Comparison of ENCODE assay signal across 9 cellular contexts in the genomic region with DNA sequence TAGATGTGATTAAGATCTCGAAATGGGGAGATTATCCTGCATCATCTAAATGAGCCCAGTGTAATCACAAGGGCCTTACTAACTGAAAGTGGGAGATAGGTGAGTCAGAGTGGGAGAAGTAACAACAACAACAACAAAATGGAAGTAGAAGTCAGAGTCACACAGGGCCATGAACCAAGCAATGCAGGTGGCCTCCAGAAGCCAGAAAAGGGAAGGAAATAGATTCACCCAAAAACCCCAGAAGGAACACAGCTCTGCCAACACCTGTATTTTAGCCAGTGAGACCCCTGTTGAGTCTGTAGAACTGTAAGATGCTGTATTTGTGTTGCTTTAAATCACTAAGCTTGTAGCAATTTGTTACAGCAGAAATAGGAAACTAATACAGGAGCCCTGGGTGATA. TPM values are rescaled to one million over a fixed set of nuclear protein-coding genes. Genes with fewer than 3 reads are reported as not detected.
DNase-seq lines count a peak whose midpoint lies in the region; ATAC-seq and TF ChIP-seq lines count a peak whose summit lies in the region.
"Had no signal": no experiment of that assay in that cellular context is flagged by ENCODE, and none has a peak within 500 bp of the region (broad histone marks: within the 10 kb centered on the region; RNA-seq: fewer than 3 reads in every experiment).

No MANE protein-coding gene starts in this region.

- H3K9me3 Mint-ChIP-seq in activated B cell treated with CpG ODN at 0.5 μM for 24 hours = no peaks in the 10 kb centered on the region
- H3K9me3 Mint-ChIP-seq in naive thymus-derived CD8-positive, alpha-beta T cell = peaks cover 0 to 2% (median 0%) of the 10 kb centered on the region in 9 donors

- ATAC-seq in GM18508 (IDR thresholded peaks at IDR 0.05; ENCODE audit: insufficient read depth, unreplicated experiment) = peak; percentile 31
- ATAC-seq in HG02623 (IDR thresholded peaks at IDR 0.05; ENCODE audit: unreplicated experiment) = peak; percentile 30
- peak; percentile 12 for ATAC-seq in activated B cell treated with CpG ODN at 0.5 μM for 24 hours (ENCODE audit: low read depth)
- no peak for ATAC-seq in naive thymus-derived CD8-positive, alpha-beta T cell

- peaks cover 67% of the 10 kb centered on the region for H3K36me3 Mint-ChIP-seq in activated B cell treated with CpG ODN at 0.5 μM for 24 hours (ENCODE audit: low read depth)
- H3K36me3 Mint-ChIP-seq in naive thymus-derived CD8-positive, alpha-beta T cell = peaks cover 0 to 55% (median 17%) of the 10 kb centered on the region in 3 donors

- intact Hi-C loops in activated B cell treated with CpG ODN at 0.5 μM for 24 hours (cut with micrococcal nuclease) = loop anchor here (2.0 to 10.0 kb wide), 5 partner anchors 16 to 344 kb away; a partner anchor contains a TSS

- CTCF ChIA-PET in activated B cell treated with CpG ODN at 0.5 μM for 24 hours (lab: Charles Lee) = interaction anchor here (1.2 to 6.4 kb wide), 2 partner anchors 30 to 87 kb away, joined by 5 to 52 read pairs; no protein-coding TSS in a partner anchor

- H3K4me3 Mint-ChIP-seq in activated B cell treated with CpG ODN at 0.5 μM for 24 hours = peak overlapping the region; percentile 99
- peak overlapping the region; percentile 18 to 100 (median 92) for H3K4me3 Mint-ChIP-seq in naive thymus-derived CD8-positive, alpha-beta T cell

- peaks cover 80% of the 10 kb centered on the region for H3K4me1 Mint-ChIP-seq in activated B cell treated with CpG ODN at 0.5 μM for 24 hours
- peaks cover 54 to 81% (median 71%) of the 10 kb centered on the region in 4 donors for H3K4me1 Mint-ChIP-seq in naive thymus-derived CD8-positive, alpha-beta T cell

- no peak for TF ChIP-seq CTCF in activated B cell treated with CpG ODN at 0.5 μM for 24 hours (IDR thresholded peaks at IDR 0.05)

- DNase-seq in activated B cell treated with CpG ODN at 0.5 μM for 24 hours (no peak), retina (no peak), foreskin melanocyte (no peak), UCSD-AML1 (lab: John Stamatoyannopoulos, UW; ENCODE audit: unreplicated experiment) (no peak), NCI-H1436 (lab: John Stamatoyannopoulos, UW) (no peak)
- no peak for DNase-seq in naive thymus-derived CD8-positive, alpha-beta T cell

- H3K27me3 Mint-ChIP-seq in activated B cell treated with CpG ODN at 0.5 μM for 24 hours = no peaks in the 10 kb centered on the region
- peaks cover 0 to 5% (median 0%) of the 10 kb centered on the region in 5 donors for H3K27me3 Mint-ChIP-seq in naive thymus-derived CD8-positive, alpha-beta T cell

- POLR2A ChIA-PET in activated B cell treated with CpG ODN at 0.5 μM for 24 hours (lab: Charles Lee) = interaction anchor here (0.6 to 1.4 kb wide), 3 partner anchors 8 to 854 kb away, joined by 3 to 5 read pairs (median 3); no protein-coding TSS in a partner anchor
- POLR2A ChIA-PET in naive thymus-derived CD8-positive, alpha-beta T cell (lab: Charles Lee) = interaction anchor here (0.6 to 0.8 kb wide), 2 partner anchors 14 to 68 kb away, joined by 3 read pairs; no protein-coding TSS in a partner anchor

- peak overlapping the region; percentile 99 for H3K27ac Mint-ChIP-seq in activated B cell treated with CpG ODN at 0.5 μM for 24 hours
- peak overlapping the region; percentile 98 to 100 (median 100) for H3K27ac Mint-ChIP-seq in naive thymus-derived CD8-positive, alpha-beta T cell

RNA-seq across cellular contexts. Expression of a gene that starts 4.1 kb away (rescaled TPM):
- 327 and 364 TPM in 2 replicates for total RNA-seq in activated B cell treated with CpG ODN at 0.5 μM for 24 hours
- 100 to 1,000 TPM; 125 to 136 TPM for total RNA-seq in naive thymus-derived CD8-positive, alpha-beta T cell
- polyA plus RNA-seq in naive thymus-derived CD8-positive, alpha-beta T cell = 100 to 1,000 TPM; 477 to 825 (median 609) TPM

RNA-seq across cellular contexts. Expression of a gene that starts 21.3 kb away (rescaled TPM):
- total RNA-seq in activated B cell treated with CpG ODN at 0.5 μM for 24 hours = 1.2 and 1.8 TPM in 2 replicates
- total RNA-seq in naive thymus-derived CD8-positive, alpha-beta T cell = 1 to 10 TPM; 1.3 to 1.5 TPM
- polyA plus RNA-seq in naive thymus-derived CD8-positive, alpha-beta T cell = under 1 TPM in 1 of 3 donors, not detected in 2; 0.33 TPM

RNA-seq across cellular contexts. Expression of a gene that starts 24.2 kb away (rescaled TPM):
- not detected in 2 replicates for total RNA-seq in activated B cell treated with CpG ODN at 0.5 μM for 24 hours
- total RNA-seq in naive thymus-derived CD8-positive, alpha-beta T cell = under 1 TPM; 0.16 to 0.21 TPM
- polyA plus RNA-seq in naive thymus-derived CD8-positive, alpha-beta T cell = not detected

RNA-seq across cellular contexts. Expression of a gene that starts 32.8 kb away (rescaled TPM):
- not detected in 2 replicates for total RNA-seq in activated B cell treated with CpG ODN at 0.5 μM for 24 hours
- not detected for total RNA-seq in naive thymus-derived CD8-positive, alpha-beta T cell
- polyA plus RNA-seq in naive thymus-derived CD8-positive, alpha-beta T cell = not detected
- total RNA-seq: glomerular endothelial cell had no signal

RNA-seq across cellular contexts. Expression of a gene that starts 58.8 kb away (rescaled TPM):
- total RNA-seq in activated B cell treated with CpG ODN at 0.5 μM for 24 hours = not detected in 2 replicates
- not detected for total RNA-seq in naive thymus-derived CD8-positive, alpha-beta T cell
- polyA plus RNA-seq in naive thymus-derived CD8-positive, alpha-beta T cell = not detected

Comparison
In these comparisons a context has a peak if more than half of its experiments do, and no peak if none do; other contexts are left out.
1. ATAC-seq: peak in GM18508 (single experiment), HG02623 (single experiment) and activated B cell treated with CpG ODN at 0.5 μM for 24 hours (single experiment); none in naive thymus-derived CD8-positive, alpha-beta T cell (0 of 2).